In genomic region chr21:29072873-29073221, GRCh38 we compare ENCODE assay signal across 8 cellular contexts. TPM values are rescaled to one million over a fixed set of nuclear protein-coding genes. Genes with fewer than 3 reads are reported as not detected.
A peak's percentile ranks its signal among the peaks of the same experiment; 100 is the strongest.
DNase-seq lines count a peak whose midpoint lies in the region; ATAC-seq, FAIRE-seq and TF ChIP-seq lines count a peak whose summit lies in the region.

No MANE protein-coding gene starts in this region.

- H3K9me3 ChIP-seq in A549 (no peaks in the 10 kb centered on the region), neural cell (ENCODE audit: low read length) (no peaks in the 10 kb centered on the region)

- DNase-seq in A549 (ENCODE audit: low read depth in 1 of 2, low spot score in 1 of 2) (peak in 1 of 2 experiments; percentile 7), RKO (ENCODE audit: low spot score) (peak; percentile 60), epithelial cell of proximal tubule (ENCODE audit: low read depth) (no peak), GM20000 (ENCODE audit: low spot score) (no peak)

- peak in 1 of 2 experiments; percentile 5; a peak in 3 of 6 replicates for ATAC-seq in A549
- peak; percentile 1 for ATAC-seq in GM18909 (IDR thresholded peaks at IDR 0.05; ENCODE audit: poor library complexity, unreplicated experiment)
- no peak for ATAC-seq in HG03565 (IDR thresholded peaks at IDR 0.05; ENCODE audit: unreplicated experiment)
- no peak for ATAC-seq in HG02970 (IDR thresholded peaks at IDR 0.05; ENCODE audit: low FRiP score, unreplicated experiment)

- H3K9me2 ChIP-seq in neural cell (ENCODE audit: insufficient read depth, low read length) = no peaks in the 10 kb centered on the region

- TF ChIP-seq RAD21 in A549 (conservative IDR thresholded peaks at IDR 0.05 in 1 of 2, IDR thresholded peaks at IDR 0.05 in 1 of 2) (no peak), neural cell (conservative IDR thresholded peaks at IDR 0.05) (no peak)

- H3K27ac ChIP-seq in A549 = peak overlapping the region; percentile 89 to 95
- H3K27ac ChIP-seq in neural cell (ENCODE audit: low read length) = peak overlapping the region; percentile 95

- no peak for FAIRE-seq in A549 (lab: Jason Lieb, UNC)

- peak overlapping the region; percentile 74 for H3K4me3 ChIP-seq in A549
- peak overlapping the region; percentile 73 for H3K4me3 ChIP-seq in epithelial cell of proximal tubule (ENCODE audit: low read depth, low read length)
- peak overlapping the region; percentile 73 for H3K4me3 ChIP-seq in neural cell (ENCODE audit: low read length)

- POLR2A ChIA-PET in A549 (lab: Yijun Ruan, JAX) = interaction anchor here (1.3 to 2.3 kb wide), 2 partner anchors 47 to 54 kb away, joined by 6 to 18 read pairs; partner anchors contain the start of genes RWDD2B and USP16

- H3F3A ChIP-seq in neural cell (ENCODE audit: insufficient read depth, low read length, poor library complexity, severe bottlenecking) = no peaks in the 10 kb centered on the region

- peak overlapping the region; percentile 90 for H3K9ac ChIP-seq in neural cell (ENCODE audit: low read length)

- CTCF ChIA-PET in A549 (lab: Yijun Ruan, JAX) = no interaction called here

- H3K4me2 ChIP-seq in A549 (peak overlapping the region; percentile 92), neural cell (ENCODE audit: low read length) (peak overlapping the region; percentile 79)

- H3K79me2 ChIP-seq in neural cell (replicated peaks; ENCODE audit: insufficient read depth, low read length) = peaks cover 44% of the 10 kb centered on the region

- H2AFZ ChIP-seq in neural cell (ENCODE audit: low read depth, low read length) = peak overlapping the region; percentile 77

- TF ChIP-seq CTCF in A549 (IDR thresholded peaks at IDR 0.05) (no peak), epithelial cell of proximal tubule (conservative IDR thresholded peaks at IDR 0.05; ENCODE audit: low read depth, low read length) (no peak), neural cell (IDR thresholded peaks at IDR 0.05; ENCODE audit: poor library complexity, severe bottlenecking) (no peak), GM20000 (IDR thresholded peaks at IDR 0.05; ENCODE audit: extremely low read depth, missing control alignments) (no peak)

- TF ChIP-seq POLR2A in A549 (IDR thresholded peaks at IDR 0.05; ENCODE audit: low read length) = no peak

- H3K36me3 ChIP-seq in neural cell (ENCODE audit: insufficient read depth, low read length) = no peaks in the 10 kb centered on the region

- peaks cover 14% of the 10 kb centered on the region for H3K4me1 ChIP-seq in A549

- under 1% methylated on average over 13 of the region's 13 CpGs for WGBS in A549 (ENCODE audit: missing lambda C conversion rate)

- no peaks in the 10 kb centered on the region for H3K27me3 ChIP-seq in neural cell (ENCODE audit: insufficient read depth, low read depth, low read length)

- no peak for TF ChIP-seq EP300 in A549 (IDR thresholded peaks at IDR 0.05)
- no peak for TF ChIP-seq EP300 in neural cell (conservative IDR thresholded peaks at IDR 0.05; ENCODE audit: poor library complexity, severe bottlenecking)

- no peaks in the 10 kb centered on the region for H4K20me1 ChIP-seq in neural cell (ENCODE audit: insufficient read depth)

TF ChIP-seq in A549, 52 proteins besides CTCF, POLR2A, EP300 and RAD21 (continues in another document):
- TF ChIP-seq RCOR1 (IDR thresholded peaks at IDR 0.05; ENCODE audit: low read depth, low read length) (no peak), ESRRA (IDR thresholded peaks at IDR 0.05; ENCODE audit: borderline replicate concordance, low read length) (no peak), CBX8 (IDR thresholded peaks at IDR 0.05) (no peak), MYC (IDR thresholded peaks at IDR 0.05; ENCODE audit: borderline replicate concordance, low read length) (no peak), BHLHE40 (IDR thresholded peaks at IDR 0.05; ENCODE audit: low read depth, low read length) (no peak), HOXA7 (CRISPR knock-in tag; IDR thresholded peaks at IDR 0.05) (no peak)
- TF ChIP-seq, protein P1, sequence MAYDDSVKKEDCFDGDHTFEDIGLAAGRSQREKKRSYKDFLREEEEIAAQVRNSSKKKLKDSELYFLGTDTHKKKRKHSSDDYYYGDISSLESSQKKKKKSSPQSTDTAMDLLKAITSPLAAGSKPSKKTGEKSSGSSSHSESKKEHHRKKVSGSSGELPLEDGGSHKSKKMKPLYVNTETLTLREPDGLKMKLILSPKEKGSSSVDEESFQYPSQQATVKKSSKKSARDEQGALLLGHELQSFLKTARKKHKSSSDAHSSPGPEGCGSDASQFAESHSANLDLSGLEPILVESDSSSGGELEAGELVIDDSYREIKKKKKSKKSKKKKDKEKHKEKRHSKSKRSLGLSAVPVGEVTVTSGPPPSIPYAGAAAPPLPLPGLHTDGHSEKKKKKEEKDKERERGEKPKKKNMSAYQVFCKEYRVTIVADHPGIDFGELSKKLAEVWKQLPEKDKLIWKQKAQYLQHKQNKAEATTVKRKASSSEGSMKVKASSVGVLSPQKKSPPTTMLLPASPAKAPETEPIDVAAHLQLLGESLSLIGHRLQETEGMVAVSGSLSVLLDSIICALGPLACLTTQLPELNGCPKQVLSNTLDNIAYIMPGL (CRISPR knock-in tag; IDR thresholded peaks at IDR 0.05; ENCODE audit: borderline replicate concordance) = no peak

TF ChIP-seq in neural cell, 6 proteins besides CTCF, POLR2A, EP300 and RAD21:
- TF ChIP-seq, protein P2, sequence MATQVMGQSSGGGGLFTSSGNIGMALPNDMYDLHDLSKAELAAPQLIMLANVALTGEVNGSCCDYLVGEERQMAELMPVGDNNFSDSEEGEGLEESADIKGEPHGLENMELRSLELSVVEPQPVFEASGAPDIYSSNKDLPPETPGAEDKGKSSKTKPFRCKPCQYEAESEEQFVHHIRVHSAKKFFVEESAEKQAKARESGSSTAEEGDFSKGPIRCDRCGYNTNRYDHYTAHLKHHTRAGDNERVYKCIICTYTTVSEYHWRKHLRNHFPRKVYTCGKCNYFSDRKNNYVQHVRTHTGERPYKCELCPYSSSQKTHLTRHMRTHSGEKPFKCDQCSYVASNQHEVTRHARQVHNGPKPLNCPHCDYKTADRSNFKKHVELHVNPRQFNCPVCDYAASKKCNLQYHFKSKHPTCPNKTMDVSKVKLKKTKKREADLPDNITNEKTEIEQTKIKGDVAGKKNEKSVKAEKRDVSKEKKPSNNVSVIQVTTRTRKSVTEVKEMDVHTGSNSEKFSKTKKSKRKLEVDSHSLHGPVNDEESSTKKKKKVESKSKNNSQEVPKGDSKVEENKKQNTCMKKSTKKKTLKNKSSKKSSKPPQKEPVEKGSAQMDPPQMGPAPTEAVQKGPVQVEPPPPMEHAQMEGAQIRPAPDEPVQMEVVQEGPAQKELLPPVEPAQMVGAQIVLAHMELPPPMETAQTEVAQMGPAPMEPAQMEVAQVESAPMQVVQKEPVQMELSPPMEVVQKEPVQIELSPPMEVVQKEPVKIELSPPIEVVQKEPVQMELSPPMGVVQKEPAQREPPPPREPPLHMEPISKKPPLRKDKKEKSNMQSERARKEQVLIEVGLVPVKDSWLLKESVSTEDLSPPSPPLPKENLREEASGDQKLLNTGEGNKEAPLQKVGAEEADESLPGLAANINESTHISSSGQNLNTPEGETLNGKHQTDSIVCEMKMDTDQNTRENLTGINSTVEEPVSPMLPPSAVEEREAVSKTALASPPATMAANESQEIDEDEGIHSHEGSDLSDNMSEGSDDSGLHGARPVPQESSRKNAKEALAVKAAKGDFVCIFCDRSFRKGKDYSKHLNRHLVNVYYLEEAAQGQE (IDR thresholded peaks at IDR 0.05; ENCODE audit: borderline replicate concordance) = no peak
- TF ChIP-seq POLR2AphosphoS5 (IDR thresholded peaks at IDR 0.05) = no peak
- TF ChIP-seq MXI1 (conservative IDR thresholded peaks at IDR 0.05; ENCODE audit: poor library complexity, severe bottlenecking) = no peak
- no peak for TF ChIP-seq SMC3 (conservative IDR thresholded peaks at IDR 0.05; ENCODE audit: poor library complexity)
- no peak for TF ChIP-seq TAF1 (IDR thresholded peaks at IDR 0.05; ENCODE audit: low read depth)
- TF ChIP-seq EZH2 (IDR thresholded peaks at IDR 0.05; ENCODE audit: borderline replicate concordance, insufficient read depth, low read length, poor library complexity, severe bottlenecking) = no peak

RNA-seq across cellular contexts. Expression of gene CCT8, which starts 0.6 kb away (rescaled TPM):
- polyA plus RNA-seq in A549 (2011; rRNA removed) = 235 and 296 TPM in 2 replicates
- 89.8 and 106 TPM in 2 replicates for polyA plus RNA-seq in A549 (2012; cell fraction: cytosol; rRNA removed)
- 50.2 and 72.0 TPM in 2 replicates for polyA plus RNA-seq in A549 (2012; cell fraction: nucleus; rRNA removed)
- polyA plus RNA-seq in A549 (2017; fragmentation: RNase III; extraction: RNeasy Plus Mini Kit Qiagen cat#74134 plus additional on column Dnase treatment) = 214 to 242 TPM (median 216 TPM) in 3 replicates
- polyA minus RNA-seq in A549 (2011; rRNA and poly(A)+ RNA removed) = 72.4 and 72.6 TPM in 2 replicates
- total RNA-seq in epithelial cell of proximal tubule = 282 and 394 TPM in 2 replicates
- 249 and 259 TPM in 2 replicates for polyA plus RNA-seq in neural cell
- polyA minus RNA-seq in neural cell = 237 and 247 TPM in 2 replicates

RNA-seq across cellular contexts. Expression of gene USP16, which starts 48.4 kb away (rescaled TPM):
- 27.1 and 40.7 TPM in 2 replicates for polyA plus RNA-seq in A549 (2011; rRNA removed)
- 5.9 and 6.5 TPM in 2 replicates for polyA plus RNA-seq in A549 (2012; cell fraction: cytosol; rRNA removed)
- 4.1 and 6.4 TPM in 2 replicates for polyA plus RNA-seq in A549 (2012; cell fraction: nucleus; rRNA removed)
- polyA plus RNA-seq in A549 (2017; fragmentation: RNase III; extraction: RNeasy Plus Mini Kit Qiagen cat#74134 plus additional on column Dnase treatment) = 23.6 to 27.0 TPM (median 26.5 TPM) in 3 replicates
- 9.5 and 11.1 TPM in 2 replicates for polyA minus RNA-seq in A549 (2011; rRNA and poly(A)+ RNA removed)
- total RNA-seq in epithelial cell of proximal tubule = 20.7 and 30.5 TPM in 2 replicates
- polyA plus RNA-seq in neural cell = 33.1 and 38.5 TPM in 2 replicates
- polyA minus RNA-seq in neural cell = 39.2 and 42.0 TPM in 2 replicates

RNA-seq across cellular contexts. Expression of gene RWDD2B, which starts 53.7 kb away (rescaled TPM):
- polyA plus RNA-seq in A549 (2011; rRNA removed) (17.7 and 25.4 TPM in 2 replicates), A549 (2017; fragmentation: RNase III; extraction: RNeasy Plus Mini Kit Qiagen cat#74134 plus additional on column Dnase treatment) (15.7 to 17.4 TPM (median 16.0 TPM) in 3 replicates), neural cell (4.6 and 5.8 TPM in 2 replicates)
- 5.9 and 6.0 TPM in 2 replicates for polyA plus RNA-seq in A549 (2012; cell fraction: cytosol; rRNA removed)
- 1.4 and 2.2 TPM in 2 replicates for polyA plus RNA-seq in A549 (2012; cell fraction: nucleus; rRNA removed)
- 5.7 and 5.8 TPM in 2 replicates for polyA minus RNA-seq in A549 (2011; rRNA and poly(A)+ RNA removed)
- total RNA-seq in epithelial cell of proximal tubule = 4.4 and 9.8 TPM in 2 replicates
- polyA minus RNA-seq in neural cell = 3.4 and 4.5 TPM in 2 replicates

RNA-seq across cellular contexts. Expression of gene MAP3K7CL, which starts 57.6 kb away (rescaled TPM):
- polyA plus RNA-seq in A549 (2011; rRNA removed) (4.7 and 5.7 TPM in 2 replicates), A549 (2017; fragmentation: RNase III; extraction: RNeasy Plus Mini Kit Qiagen cat#74134 plus additional on column Dnase treatment) (2.5 to 3.6 TPM (median 2.9 TPM) in 3 replicates), neural cell (not detected in 2 replicates)
- 1.6 and 2.0 TPM in 2 replicates for polyA plus RNA-seq in A549 (2012; cell fraction: cytosol; rRNA removed)
- polyA plus RNA-seq in A549 (2012; cell fraction: nucleus; rRNA removed) = 2.2 and 2.6 TPM in 2 replicates
- 3.9 and 6.0 TPM in 2 replicates for polyA minus RNA-seq in A549 (2011; rRNA and poly(A)+ RNA removed)
- total RNA-seq in epithelial cell of proximal tubule = 0.92 and 4.6 TPM in 2 replicates
- polyA minus RNA-seq in neural cell = 0.46 TPM in 1 of 2 replicates, not detected in the other
